In the genomic region with DNA sequence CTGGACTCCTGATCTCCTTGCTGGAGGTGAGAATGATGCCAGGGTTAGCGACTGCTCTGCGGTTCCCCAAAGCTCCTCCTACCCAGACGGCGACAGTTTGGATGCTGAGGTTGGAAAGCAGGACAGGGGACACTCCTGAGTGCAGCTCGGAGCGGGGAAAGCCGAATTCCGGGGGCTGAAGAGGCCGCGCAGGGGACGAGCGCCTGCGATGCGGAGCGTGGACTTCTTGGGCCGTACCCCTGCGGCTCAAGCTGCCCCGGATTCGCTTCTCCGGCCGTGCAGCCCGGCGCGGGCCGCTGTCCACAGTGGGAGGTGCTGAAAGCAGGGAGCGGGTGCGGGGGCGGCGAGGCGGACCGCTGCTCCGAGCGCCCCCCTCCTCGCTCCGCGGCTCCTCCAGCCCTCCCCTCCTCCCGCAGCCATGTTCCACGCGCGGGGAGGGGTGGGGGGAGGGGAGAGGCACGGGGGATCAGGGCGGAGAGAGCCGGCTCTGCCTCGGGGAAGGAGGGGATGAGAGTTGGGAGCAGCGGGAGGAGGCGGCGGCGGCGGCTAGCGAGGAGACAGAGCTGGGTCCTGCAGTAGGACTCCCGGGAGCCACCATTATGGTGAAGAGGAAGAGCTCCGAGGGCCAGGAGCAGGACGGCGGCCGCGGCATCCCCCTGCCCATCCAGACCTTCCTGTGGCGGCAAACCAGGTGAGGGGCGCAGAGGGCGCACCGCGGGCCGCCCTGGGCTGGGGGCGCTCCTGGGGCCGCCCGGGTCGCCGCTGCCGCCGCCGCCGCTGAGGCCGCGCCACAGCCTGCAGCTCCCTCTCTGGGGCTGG, we compare ENCODE assay signal across 1 cellular context.
TF ChIP-seq lines count a peak whose summit lies in the region.

A gene with protein sequence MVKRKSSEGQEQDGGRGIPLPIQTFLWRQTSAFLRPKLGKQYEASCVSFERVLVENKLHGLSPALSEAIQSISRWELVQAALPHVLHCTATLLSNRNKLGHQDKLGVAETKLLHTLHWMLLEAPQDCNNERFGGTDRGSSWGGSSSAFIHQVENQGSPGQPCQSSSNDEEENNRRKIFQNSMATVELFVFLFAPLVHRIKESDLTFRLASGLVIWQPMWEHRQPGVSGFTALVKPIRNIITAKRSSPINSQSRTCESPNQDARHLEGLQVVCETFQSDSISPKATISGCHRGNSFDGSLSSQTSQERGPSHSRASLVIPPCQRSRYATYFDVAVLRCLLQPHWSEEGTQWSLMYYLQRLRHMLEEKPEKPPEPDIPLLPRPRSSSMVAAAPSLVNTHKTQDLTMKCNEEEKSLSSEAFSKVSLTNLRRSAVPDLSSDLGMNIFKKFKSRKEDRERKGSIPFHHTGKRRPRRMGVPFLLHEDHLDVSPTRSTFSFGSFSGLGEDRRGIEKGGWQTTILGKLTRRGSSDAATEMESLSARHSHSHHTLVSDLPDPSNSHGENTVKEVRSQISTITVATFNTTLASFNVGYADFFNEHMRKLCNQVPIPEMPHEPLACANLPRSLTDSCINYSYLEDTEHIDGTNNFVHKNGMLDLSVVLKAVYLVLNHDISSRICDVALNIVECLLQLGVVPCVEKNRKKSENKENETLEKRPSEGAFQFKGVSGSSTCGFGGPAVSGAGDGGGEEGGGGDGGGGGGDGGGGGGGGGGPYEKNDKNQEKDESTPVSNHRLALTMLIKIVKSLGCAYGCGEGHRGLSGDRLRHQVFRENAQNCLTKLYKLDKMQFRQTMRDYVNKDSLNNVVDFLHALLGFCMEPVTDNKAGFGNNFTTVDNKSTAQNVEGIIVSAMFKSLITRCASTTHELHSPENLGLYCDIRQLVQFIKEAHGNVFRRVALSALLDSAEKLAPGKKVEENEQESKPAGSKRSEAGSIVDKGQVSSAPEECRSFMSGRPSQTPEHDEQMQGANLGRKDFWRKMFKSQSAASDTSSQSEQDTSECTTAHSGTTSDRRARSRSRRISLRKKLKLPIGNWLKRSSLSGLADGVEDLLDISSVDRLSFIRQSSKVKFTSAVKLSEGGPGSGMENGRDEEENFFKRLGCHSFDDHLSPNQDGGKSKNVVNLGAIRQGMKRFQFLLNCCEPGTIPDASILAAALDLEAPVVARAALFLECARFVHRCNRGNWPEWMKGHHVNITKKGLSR (N-terminal part only) (plus strand): TSS at position 359 of the 819 bp plus-strand sequence. CDS start 241 bp downstream, at position 600.

TF ChIP-seq in HepG2, 621 proteins besides CTCF, POLR2A, EP300 and RAD21 (continued from another document and continues in another):
- TF ChIP-seq, protein P1, sequence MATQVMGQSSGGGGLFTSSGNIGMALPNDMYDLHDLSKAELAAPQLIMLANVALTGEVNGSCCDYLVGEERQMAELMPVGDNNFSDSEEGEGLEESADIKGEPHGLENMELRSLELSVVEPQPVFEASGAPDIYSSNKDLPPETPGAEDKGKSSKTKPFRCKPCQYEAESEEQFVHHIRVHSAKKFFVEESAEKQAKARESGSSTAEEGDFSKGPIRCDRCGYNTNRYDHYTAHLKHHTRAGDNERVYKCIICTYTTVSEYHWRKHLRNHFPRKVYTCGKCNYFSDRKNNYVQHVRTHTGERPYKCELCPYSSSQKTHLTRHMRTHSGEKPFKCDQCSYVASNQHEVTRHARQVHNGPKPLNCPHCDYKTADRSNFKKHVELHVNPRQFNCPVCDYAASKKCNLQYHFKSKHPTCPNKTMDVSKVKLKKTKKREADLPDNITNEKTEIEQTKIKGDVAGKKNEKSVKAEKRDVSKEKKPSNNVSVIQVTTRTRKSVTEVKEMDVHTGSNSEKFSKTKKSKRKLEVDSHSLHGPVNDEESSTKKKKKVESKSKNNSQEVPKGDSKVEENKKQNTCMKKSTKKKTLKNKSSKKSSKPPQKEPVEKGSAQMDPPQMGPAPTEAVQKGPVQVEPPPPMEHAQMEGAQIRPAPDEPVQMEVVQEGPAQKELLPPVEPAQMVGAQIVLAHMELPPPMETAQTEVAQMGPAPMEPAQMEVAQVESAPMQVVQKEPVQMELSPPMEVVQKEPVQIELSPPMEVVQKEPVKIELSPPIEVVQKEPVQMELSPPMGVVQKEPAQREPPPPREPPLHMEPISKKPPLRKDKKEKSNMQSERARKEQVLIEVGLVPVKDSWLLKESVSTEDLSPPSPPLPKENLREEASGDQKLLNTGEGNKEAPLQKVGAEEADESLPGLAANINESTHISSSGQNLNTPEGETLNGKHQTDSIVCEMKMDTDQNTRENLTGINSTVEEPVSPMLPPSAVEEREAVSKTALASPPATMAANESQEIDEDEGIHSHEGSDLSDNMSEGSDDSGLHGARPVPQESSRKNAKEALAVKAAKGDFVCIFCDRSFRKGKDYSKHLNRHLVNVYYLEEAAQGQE (IDR thresholded peaks at IDR 0.05; ENCODE audit: borderline replicate concordance in 1 of 2, low read depth in 1 of 2, low read length in 2 of 2), result peak; percentile 92 to 99
- TF ChIP-seq EED (CRISPR knock-in tag; IDR thresholded peaks at IDR 0.05), result peak; percentile 60; the same call in 1 of the 2 replicates
- TF ChIP-seq ZNF782 (CRISPR knock-in tag; IDR thresholded peaks at IDR 0.05; ENCODE audit: borderline replicate concordance), result peak; percentile 95
- peak; percentile 93 for TF ChIP-seq MED13 (CRISPR knock-in tag; IDR thresholded peaks at IDR 0.05)
- TF ChIP-seq ZNF615 (CRISPR knock-in tag; IDR thresholded peaks at IDR 0.05; ENCODE audit: borderline replicate concordance), result peak; percentile 66; the same call in 1 of the 2 replicates
- TF ChIP-seq, protein P2, sequence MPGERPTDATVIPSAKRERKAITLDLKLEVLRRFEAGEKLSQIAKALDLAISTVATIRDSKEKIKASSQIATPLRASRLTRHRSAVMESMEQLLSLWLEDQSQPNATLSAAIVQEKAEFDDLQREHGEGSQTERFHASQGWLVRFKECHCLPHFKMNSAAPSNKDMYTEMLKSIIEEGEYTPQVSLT (CRISPR knock-in tag; IDR thresholded peaks at IDR 0.05; ENCODE audit: borderline replicate concordance, low read depth), result no peak
- TF ChIP-seq ZNF660 (CRISPR knock-in tag; IDR thresholded peaks at IDR 0.05; ENCODE audit: borderline replicate concordance, low read depth), result peak; percentile 94
- TF ChIP-seq HNRNPL (IDR thresholded peaks at IDR 0.05; ENCODE audit: low read depth, low read length), result no peak
- TF ChIP-seq, protein P3, sequence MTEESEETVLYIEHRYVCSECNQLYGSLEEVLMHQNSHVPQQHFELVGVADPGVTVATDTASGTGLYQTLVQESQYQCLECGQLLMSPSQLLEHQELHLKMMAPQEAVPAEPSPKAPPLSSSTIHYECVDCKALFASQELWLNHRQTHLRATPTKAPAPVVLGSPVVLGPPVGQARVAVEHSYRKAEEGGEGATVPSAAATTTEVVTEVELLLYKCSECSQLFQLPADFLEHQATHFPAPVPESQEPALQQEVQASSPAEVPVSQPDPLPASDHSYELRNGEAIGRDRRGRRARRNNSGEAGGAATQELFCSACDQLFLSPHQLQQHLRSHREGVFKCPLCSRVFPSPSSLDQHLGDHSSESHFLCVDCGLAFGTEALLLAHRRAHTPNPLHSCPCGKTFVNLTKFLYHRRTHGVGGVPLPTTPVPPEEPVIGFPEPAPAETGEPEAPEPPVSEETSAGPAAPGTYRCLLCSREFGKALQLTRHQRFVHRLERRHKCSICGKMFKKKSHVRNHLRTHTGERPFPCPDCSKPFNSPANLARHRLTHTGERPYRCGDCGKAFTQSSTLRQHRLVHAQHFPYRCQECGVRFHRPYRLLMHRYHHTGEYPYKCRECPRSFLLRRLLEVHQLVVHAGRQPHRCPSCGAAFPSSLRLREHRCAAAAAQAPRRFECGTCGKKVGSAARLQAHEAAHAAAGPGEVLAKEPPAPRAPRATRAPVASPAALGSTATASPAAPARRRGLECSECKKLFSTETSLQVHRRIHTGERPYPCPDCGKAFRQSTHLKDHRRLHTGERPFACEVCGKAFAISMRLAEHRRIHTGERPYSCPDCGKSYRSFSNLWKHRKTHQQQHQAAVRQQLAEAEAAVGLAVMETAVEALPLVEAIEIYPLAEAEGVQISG (CRISPR knock-in tag; IDR thresholded peaks at IDR 0.05), result peak; percentile 87
- 0 out of 2 replicates have a peak, but pooled peaks have one; percentile 87 for TF ChIP-seq MYNN (CRISPR knock-in tag; IDR thresholded peaks at IDR 0.05; ENCODE audit: low read depth)
- TF ChIP-seq ESRRA (CRISPR knock-in tag; IDR thresholded peaks at IDR 0.05; ENCODE audit: low read depth), result 0 out of 2 replicates have a peak, but pooled peaks have one; percentile 53
- TF ChIP-seq NCOR1 (IDR thresholded peaks at IDR 0.05; ENCODE audit: borderline replicate concordance, low read length), result no peak
- TF ChIP-seq NR2F2 (IDR thresholded peaks at IDR 0.05; ENCODE audit: borderline replicate concordance, low read depth), result no peak
- TF ChIP-seq SP2 (CRISPR knock-in tag; IDR thresholded peaks at IDR 0.05), result peak; percentile 53; the same call in 1 of the 2 replicates
- no peak for TF ChIP-seq MBNL3 (CRISPR knock-in tag; conservative IDR thresholded peaks at IDR 0.05)
- TF ChIP-seq ZNF180 (CRISPR knock-in tag; IDR thresholded peaks at IDR 0.05; ENCODE audit: borderline replicate concordance, low read depth), result no peak
- TF ChIP-seq, protein P4, sequence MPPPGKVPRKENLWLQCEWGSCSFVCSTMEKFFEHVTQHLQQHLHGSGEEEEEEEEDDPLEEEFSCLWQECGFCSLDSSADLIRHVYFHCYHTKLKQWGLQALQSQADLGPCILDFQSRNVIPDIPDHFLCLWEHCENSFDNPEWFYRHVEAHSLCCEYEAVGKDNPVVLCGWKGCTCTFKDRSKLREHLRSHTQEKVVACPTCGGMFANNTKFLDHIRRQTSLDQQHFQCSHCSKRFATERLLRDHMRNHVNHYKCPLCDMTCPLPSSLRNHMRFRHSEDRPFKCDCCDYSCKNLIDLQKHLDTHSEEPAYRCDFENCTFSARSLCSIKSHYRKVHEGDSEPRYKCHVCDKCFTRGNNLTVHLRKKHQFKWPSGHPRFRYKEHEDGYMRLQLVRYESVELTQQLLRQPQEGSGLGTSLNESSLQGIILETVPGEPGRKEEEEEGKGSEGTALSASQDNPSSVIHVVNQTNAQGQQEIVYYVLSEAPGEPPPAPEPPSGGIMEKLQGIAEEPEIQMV (CRISPR knock-in tag; IDR thresholded peaks at IDR 0.05; ENCODE audit: low read depth), result peak; percentile 83; the same call in 1 of the 2 replicates
- peak; percentile 76; the same call in 1 of the 2 replicates for TF ChIP-seq JDP2 (CRISPR knock-in tag; IDR thresholded peaks at IDR 0.05; ENCODE audit: borderline replicate concordance)
- TF ChIP-seq GTF2F1 (IDR thresholded peaks at IDR 0.05; ENCODE audit: low read length), result no peak
- TF ChIP-seq ZNF558 (CRISPR knock-in tag; IDR thresholded peaks at IDR 0.05; ENCODE audit: borderline replicate concordance), result peak; percentile 96; the same call in 1 of the 2 replicates
- TF ChIP-seq ZNF550 (CRISPR knock-in tag; IDR thresholded peaks at IDR 0.05; ENCODE audit: borderline replicate concordance), result no peak
- peak; percentile 95 for TF ChIP-seq ZNF510 (CRISPR knock-in tag; IDR thresholded peaks at IDR 0.05; ENCODE audit: low read depth)
- TF ChIP-seq DNMT3B (CRISPR knock-in tag; conservative IDR thresholded peaks at IDR 0.05), result no peak; the same call in 1 of the 2 replicates
- no peak for TF ChIP-seq SIN3B (IDR thresholded peaks at IDR 0.05; ENCODE audit: low read length)
- TF ChIP-seq, protein P5, sequence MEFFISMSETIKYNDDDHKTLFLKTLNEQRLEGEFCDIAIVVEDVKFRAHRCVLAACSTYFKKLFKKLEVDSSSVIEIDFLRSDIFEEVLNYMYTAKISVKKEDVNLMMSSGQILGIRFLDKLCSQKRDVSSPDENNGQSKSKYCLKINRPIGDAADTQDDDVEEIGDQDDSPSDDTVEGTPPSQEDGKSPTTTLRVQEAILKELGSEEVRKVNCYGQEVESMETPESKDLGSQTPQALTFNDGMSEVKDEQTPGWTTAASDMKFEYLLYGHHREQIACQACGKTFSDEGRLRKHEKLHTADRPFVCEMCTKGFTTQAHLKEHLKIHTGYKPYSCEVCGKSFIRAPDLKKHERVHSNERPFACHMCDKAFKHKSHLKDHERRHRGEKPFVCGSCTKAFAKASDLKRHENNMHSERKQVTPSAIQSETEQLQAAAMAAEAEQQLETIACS (CRISPR knock-in tag; IDR thresholded peaks at IDR 0.05), result no peak
- peak; percentile 84 for TF ChIP-seq ARNTL (CRISPR knock-in tag; IDR thresholded peaks at IDR 0.05)
- TF ChIP-seq KLF11 (CRISPR knock-in tag; IDR thresholded peaks at IDR 0.05), result peak; percentile 98
- TF ChIP-seq ZFP36L2 (CRISPR knock-in tag; IDR thresholded peaks at IDR 0.05), result peak; percentile 98
- no peak for TF ChIP-seq POLR2AphosphoS5 (IDR thresholded peaks at IDR 0.05; ENCODE audit: low read depth, low read length)
- no peak for TF ChIP-seq ZBTB8A (CRISPR knock-in tag; IDR thresholded peaks at IDR 0.05; ENCODE audit: borderline replicate concordance, low read depth)
- TF ChIP-seq, protein P6, sequence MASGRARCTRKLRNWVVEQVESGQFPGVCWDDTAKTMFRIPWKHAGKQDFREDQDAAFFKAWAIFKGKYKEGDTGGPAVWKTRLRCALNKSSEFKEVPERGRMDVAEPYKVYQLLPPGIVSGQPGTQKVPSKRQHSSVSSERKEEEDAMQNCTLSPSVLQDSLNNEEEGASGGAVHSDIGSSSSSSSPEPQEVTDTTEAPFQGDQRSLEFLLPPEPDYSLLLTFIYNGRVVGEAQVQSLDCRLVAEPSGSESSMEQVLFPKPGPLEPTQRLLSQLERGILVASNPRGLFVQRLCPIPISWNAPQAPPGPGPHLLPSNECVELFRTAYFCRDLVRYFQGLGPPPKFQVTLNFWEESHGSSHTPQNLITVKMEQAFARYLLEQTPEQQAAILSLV (CRISPR knock-in tag; IDR thresholded peaks at IDR 0.05; ENCODE audit: borderline replicate concordance), result peak; percentile 82
- TF ChIP-seq ETV5 (CRISPR knock-in tag; IDR thresholded peaks at IDR 0.05; ENCODE audit: borderline replicate concordance), result no peak
- peak; percentile 71 for TF ChIP-seq NR2C2 (CRISPR knock-in tag; IDR thresholded peaks at IDR 0.05; ENCODE audit: borderline replicate concordance)
- TF ChIP-seq ZNF720 (CRISPR knock-in tag; IDR thresholded peaks at IDR 0.05), result peak; percentile 68; the same call in 1 of the 2 replicates
- TF ChIP-seq FOXK2 (IDR thresholded peaks at IDR 0.05), result no peak
- TF ChIP-seq EEA1 (CRISPR knock-in tag; IDR thresholded peaks at IDR 0.05; ENCODE audit: borderline replicate concordance), result peak; percentile 90
- TF ChIP-seq, protein P7, sequence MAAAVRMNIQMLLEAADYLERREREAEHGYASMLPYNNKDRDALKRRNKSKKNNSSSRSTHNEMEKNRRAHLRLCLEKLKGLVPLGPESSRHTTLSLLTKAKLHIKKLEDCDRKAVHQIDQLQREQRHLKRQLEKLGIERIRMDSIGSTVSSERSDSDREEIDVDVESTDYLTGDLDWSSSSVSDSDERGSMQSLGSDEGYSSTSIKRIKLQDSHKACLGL (CRISPR knock-in tag; IDR thresholded peaks at IDR 0.05), result peak; percentile 90; the same call in 1 of the 2 replicates
- no peak for TF ChIP-seq NBN (conservative IDR thresholded peaks at IDR 0.05)
